8 cellular contexts compared by ENCODE assay signal in the genomic region with DNA sequence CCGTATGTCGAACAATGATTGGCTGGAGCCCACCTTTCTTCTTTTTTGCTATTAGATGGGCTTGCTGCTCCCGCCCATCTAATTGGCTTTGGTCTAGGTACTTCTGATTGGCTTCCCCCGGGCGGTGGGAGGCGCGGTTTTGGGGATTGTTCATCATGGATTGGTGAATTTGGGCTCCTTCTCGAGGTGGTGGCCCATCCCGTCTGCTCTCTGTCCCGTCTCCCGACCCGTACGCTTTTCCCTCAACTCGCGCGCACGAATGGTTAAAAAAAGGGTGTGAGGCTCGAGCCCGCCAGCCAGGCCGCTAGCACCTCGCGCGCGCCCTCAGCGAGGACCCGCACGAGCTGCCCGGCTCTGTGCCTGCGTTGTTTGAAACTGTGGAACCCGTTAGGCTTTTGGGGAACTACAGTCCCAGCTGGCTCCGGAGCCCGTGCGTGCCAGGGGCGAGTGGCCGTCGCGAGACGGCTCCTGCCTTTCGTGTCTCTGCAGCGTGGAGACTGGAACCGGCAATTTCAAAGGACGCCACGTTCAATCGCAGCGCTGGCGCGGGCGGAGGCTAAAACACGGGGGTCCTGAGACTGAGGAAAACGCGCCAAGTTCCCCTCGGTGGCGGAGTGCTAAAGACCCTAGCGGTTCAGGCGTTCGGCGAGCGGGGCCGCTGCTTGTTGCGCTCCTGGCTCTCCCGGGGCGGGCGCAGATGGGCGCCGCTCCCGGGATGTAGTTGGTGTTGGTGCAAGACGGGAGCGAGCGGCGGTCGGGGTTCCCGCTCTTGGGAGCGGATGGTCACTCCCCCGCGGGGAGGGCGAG. TPM values are rescaled to one million over a fixed set of nuclear protein-coding genes. Genes with fewer than 3 reads are reported as not detected.
A peak's percentile ranks its signal among the peaks of the same experiment; 100 is the strongest.
DNase-seq lines count a peak whose midpoint lies in the region; ATAC-seq, FAIRE-seq and TF ChIP-seq lines count a peak whose summit lies in the region.

A gene with protein sequence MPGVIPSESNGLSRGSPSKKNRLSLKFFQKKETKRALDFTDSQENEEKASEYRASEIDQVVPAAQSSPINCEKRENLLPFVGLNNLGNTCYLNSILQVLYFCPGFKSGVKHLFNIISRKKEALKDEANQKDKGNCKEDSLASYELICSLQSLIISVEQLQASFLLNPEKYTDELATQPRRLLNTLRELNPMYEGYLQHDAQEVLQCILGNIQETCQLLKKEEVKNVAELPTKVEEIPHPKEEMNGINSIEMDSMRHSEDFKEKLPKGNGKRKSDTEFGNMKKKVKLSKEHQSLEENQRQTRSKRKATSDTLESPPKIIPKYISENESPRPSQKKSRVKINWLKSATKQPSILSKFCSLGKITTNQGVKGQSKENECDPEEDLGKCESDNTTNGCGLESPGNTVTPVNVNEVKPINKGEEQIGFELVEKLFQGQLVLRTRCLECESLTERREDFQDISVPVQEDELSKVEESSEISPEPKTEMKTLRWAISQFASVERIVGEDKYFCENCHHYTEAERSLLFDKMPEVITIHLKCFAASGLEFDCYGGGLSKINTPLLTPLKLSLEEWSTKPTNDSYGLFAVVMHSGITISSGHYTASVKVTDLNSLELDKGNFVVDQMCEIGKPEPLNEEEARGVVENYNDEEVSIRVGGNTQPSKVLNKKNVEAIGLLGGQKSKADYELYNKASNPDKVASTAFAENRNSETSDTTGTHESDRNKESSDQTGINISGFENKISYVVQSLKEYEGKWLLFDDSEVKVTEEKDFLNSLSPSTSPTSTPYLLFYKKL (plus strand): TSS at position 584 of the 807 bp plus-strand sequence. CDS start 2,819 bp downstream, outside the sequence.

- 0 to 1% methylated on average over 70 to 76 of the region's 76 CpGs for WGBS in pancreas, 2 donors

- peaks cover 13 to 27% (median 19%) of the 10 kb centered on the region in 3 donors for H3K4me1 ChIP-seq in pancreas
- H3K4me1 ChIP-seq in tibial artery = peaks cover 0 to 42% (median 25%) of the 10 kb centered on the region in 4 donors

- FAIRE-seq in pancreas (lab: Jason Lieb, UNC) = peak; percentile 90

- peak; percentile 81 for ATAC-seq in HG02759 (IDR thresholded peaks at IDR 0.05; ENCODE audit: unreplicated experiment)
- ATAC-seq in Right ventricle myocardium superior (ENCODE audit: poor library complexity) = peak; percentile 90
- ATAC-seq in pancreas = peak; percentile 81 to 91 (median 83)

- no peaks in the 10 kb centered on the region for H3K27me3 ChIP-seq in pancreas
- no peaks in the 10 kb centered on the region for H3K27me3 ChIP-seq in tibial artery

- peak; percentile 97 for DNase-seq in GM12864 (ENCODE audit: low read depth)
- DNase-seq in NCI-H1417 (lab: John Stamatoyannopoulos, UW) = peak; percentile 100
- DNase-seq in SW 1271 (lab: John Stamatoyannopoulos, UW) = peak; percentile 98
- DNase-seq in activated naive CD8-positive, alpha-beta T cell treated with anti-CD3 and anti-CD28 coated beads, Interleukin-2, amount 50 U/mL, for 16 hours (ENCODE audit: low read depth, low spot score) = peak; percentile 97
- DNase-seq in Right ventricle myocardium superior = peak; percentile 97
- DNase-seq in pancreas = peak; percentile 88 to 97 (median 94)
- DNase-seq in tibial artery = peak; percentile 99

- H3K4me3 ChIP-seq in GM12864 (ENCODE audit: low read depth, low read length) (peak within 1 kb of the TSS; percentile 74), pancreas (peak within 1 kb of the TSS; percentile 72 to 94 (median 82)), tibial artery (peak within 1 kb of the TSS; percentile 63 to 92)

- intact Hi-C loops in Right ventricle myocardium superior (cut with DNase I) = no loop called here
- intact Hi-C loops in pancreas (cut with DNase I) = no loop called here
- intact Hi-C loops in tibial artery (cut with DNase I; ENCODE audit: low total_unique reads) = loop anchor here (5.0 kb wide), 1 partner anchor 251 kb away; a partner anchor contains a TSS

- no peaks in the 10 kb centered on the region for H3K36me3 ChIP-seq in pancreas
- H3K36me3 ChIP-seq in tibial artery = peaks cover 3 to 4% (median 4%) of the 10 kb centered on the region in 3 donors

- H3K9me3 ChIP-seq in pancreas = no peaks in the 10 kb centered on the region
- H3K9me3 ChIP-seq in tibial artery = no peaks in the 10 kb centered on the region

- H3K27ac ChIP-seq in pancreas = peak within 1 kb of the TSS; percentile 78 to 99 (median 96)
- peak within 1 kb of the TSS; percentile 95 to 98 for H3K27ac ChIP-seq in tibial artery

- TF ChIP-seq CTCF in GM12864 (IDR thresholded peaks at IDR 0.05; ENCODE audit: low read depth, low read length, missing control alignments) (no peak), pancreas (IDR thresholded peaks at IDR 0.05) (no peak), tibial artery (IDR thresholded peaks at IDR 0.05) (peak in 1 of 2 experiments; percentile 2)

RNA-seq across cellular contexts. Expression of the gene that starts here (rescaled TPM):
- 12.3 TPM for total RNA-seq in Right ventricle myocardium superior
- total RNA-seq in pancreas = 10 to 100 TPM in 4 of 6 donors, 1 to 10 TPM in 2; 7.2 to 12.8 (median 10.5) TPM
- polyA plus RNA-seq in pancreas = 10 to 100 TPM in 1 of 2 donors, 1 to 10 TPM in 1; 3.6 to 10.4 TPM

Comparison
In these comparisons a context has a peak if more than half of its experiments do, and no peak if none do; other contexts are left out.
1. Peak in every context shown above with its lines: DNase-seq, ATAC-seq, H3K4me3 ChIP-seq and H3K27ac ChIP-seq.